ENCODE assay signal across 8 cellular contexts in the genomic region with DNA sequence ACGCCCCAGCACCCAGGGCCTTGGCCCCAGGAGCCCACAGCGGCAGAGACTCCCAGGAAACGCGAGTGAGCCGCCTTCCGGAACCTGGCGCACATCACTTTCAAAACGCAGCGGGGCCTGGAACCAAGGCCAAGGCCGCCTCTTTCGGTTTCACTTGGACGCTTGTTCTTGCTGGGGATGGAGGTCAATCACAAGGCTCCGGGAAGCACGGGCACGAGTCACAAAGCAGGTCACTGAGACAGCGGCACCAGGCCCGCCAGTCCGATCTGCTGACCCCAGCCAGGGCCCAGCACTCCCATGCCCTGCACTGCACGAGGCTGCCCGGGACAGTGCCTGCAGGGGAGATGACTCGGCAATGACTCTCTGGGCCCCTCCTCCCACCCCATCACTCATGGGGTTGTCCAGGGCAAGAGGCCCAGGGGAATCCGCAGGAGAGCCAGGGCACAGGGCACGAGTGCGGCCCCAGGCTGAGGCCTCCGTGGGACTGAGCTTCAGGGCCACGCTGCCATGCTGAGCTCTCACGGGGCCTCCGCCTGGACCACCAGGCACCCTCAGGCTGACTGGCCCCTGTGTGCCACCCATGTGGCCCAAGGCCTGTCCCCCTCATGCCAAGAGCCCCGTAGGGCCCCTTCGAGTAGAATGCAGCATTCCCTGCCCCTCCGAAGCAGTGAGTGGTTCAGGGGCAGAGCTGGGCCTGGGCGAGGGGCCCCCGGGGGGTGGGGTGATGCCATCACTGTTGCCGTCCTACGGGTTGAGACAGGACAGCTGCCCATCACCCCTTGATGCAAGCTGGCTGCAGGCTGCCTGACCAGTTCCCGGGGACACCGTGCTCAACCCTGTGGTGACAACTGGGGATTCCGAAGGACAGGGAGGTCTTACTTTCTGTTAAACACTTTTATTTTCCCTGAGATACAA. TPM values are rescaled to one million over a fixed set of nuclear protein-coding genes. Genes with fewer than 3 reads are reported as not detected.
DNase-seq lines count a peak whose midpoint lies in the region; ATAC-seq and TF ChIP-seq lines count a peak whose summit lies in the region.

No MANE protein-coding gene starts in this region.

- no peaks in the 10 kb centered on the region for H3K9me3 ChIP-seq in BE2C
- no peaks in the 10 kb centered on the region for H3K9me3 ChIP-seq in Panc1 (ENCODE audit: control insufficient read depth, insufficient read depth, low read depth, low read length)

- no peaks in the 10 kb centered on the region for H3K27me3 Mint-ChIP-seq in osteocyte (ENCODE audit: unreplicated experiment)
- H3K27me3 Mint-ChIP-seq in activated T-helper 1 cell treated with anti-CD3 and anti-CD28 coated beads, Interleukin-12 subunit alpha, Interleukin-12 subunit beta, Interleukin-2, Interleukin-4 antibody, amounts not matched to agents 30 ng/mL and 10 ng/mL and 1 ng/mL, durations not matched to agents 14 hours and 24 hours and 36 hours (ENCODE audit: insufficient read depth) = no peaks in the 10 kb centered on the region

- intact Hi-C loops in Panc1 (cut with micrococcal nuclease; ENCODE audit: unreplicated experiment) = no loop called here
- intact Hi-C loops in activated T-helper 1 cell treated with anti-CD3 and anti-CD28 coated beads, Interleukin-12 subunit alpha, Interleukin-12 subunit beta, Interleukin-2, Interleukin-4 antibody, amounts not matched to agents 30 ng/mL and 10 ng/mL and 1 ng/mL, durations not matched to agents 14 hours and 24 hours and 36 hours (cut with micrococcal nuclease) = no loop called here

- peak overlapping the region; percentile 67 for H3K4me3 Mint-ChIP-seq in osteocyte (ENCODE audit: unreplicated experiment)
- no peak overlapping the region for H3K4me3 Mint-ChIP-seq in activated T-helper 1 cell treated with anti-CD3 and anti-CD28 coated beads, Interleukin-12 subunit alpha, Interleukin-12 subunit beta, Interleukin-2, Interleukin-4 antibody, amounts not matched to agents 30 ng/mL and 10 ng/mL and 1 ng/mL, durations not matched to agents 14 hours and 24 hours and 36 hours

- no peaks in the 10 kb centered on the region for H3K27me3 ChIP-seq in BE2C
- H3K27me3 ChIP-seq in Panc1 (ENCODE audit: control insufficient read depth, insufficient read depth, low read length) = no peaks in the 10 kb centered on the region

- POLR2A ChIA-PET in Panc1 (lab: Charles Lee) = no interaction called here

- H3K4me1 ChIP-seq in BE2C (peaks cover 10% of the 10 kb centered on the region), Panc1 (ENCODE audit: control insufficient read depth, insufficient read depth, low read length) (peaks cover 21% of the 10 kb centered on the region)

- H3K36me3 Mint-ChIP-seq in osteocyte (ENCODE audit: unreplicated experiment) = no peaks in the 10 kb centered on the region
- H3K36me3 Mint-ChIP-seq in activated T-helper 1 cell treated with anti-CD3 and anti-CD28 coated beads, Interleukin-12 subunit alpha, Interleukin-12 subunit beta, Interleukin-2, Interleukin-4 antibody, amounts not matched to agents 30 ng/mL and 10 ng/mL and 1 ng/mL, durations not matched to agents 14 hours and 24 hours and 36 hours (ENCODE audit: low read depth) = peaks cover 19% of the 10 kb centered on the region

- peak overlapping the region; percentile 60 for H3K4me3 ChIP-seq in BE2C (ENCODE audit: low read depth, low read length)
- H3K4me3 ChIP-seq in Panc1 (ENCODE audit: low read depth in 2 of 2, low read length in 2 of 2) = peak overlapping the region; percentile 66 to 73

- peaks cover 9% of the 10 kb centered on the region for H3K36me3 ChIP-seq in BE2C
- peaks cover 3% of the 10 kb centered on the region; the same call in 1 of the 2 replicates for H3K36me3 ChIP-seq in Panc1 (ENCODE audit: control insufficient read depth, insufficient read depth, low read length)

- CTCF ChIA-PET in Panc1 (lab: Charles Lee) = no interaction called here

- DNase-seq in BE2C = no peak
- DNase-seq in Panc1 (ENCODE audit: low read depth, low spot score) = no peak
- DNase-seq in osteocyte (ENCODE audit: extremely low spot score, unreplicated experiment) = peak; percentile 87
- no peak for DNase-seq in activated T-helper 1 cell treated with anti-CD3 and anti-CD28 coated beads, Interleukin-12 subunit alpha, Interleukin-12 subunit beta, Interleukin-2, Interleukin-4 antibody, amounts not matched to agents 30 ng/mL and 10 ng/mL and 1 ng/mL, durations not matched to agents 14 hours and 24 hours and 36 hours (ENCODE audit: low spot score)
- DNase-seq in NCI-H2196 treated with DMSO at 0.1 percent for 48 hours (lab: John Stamatoyannopoulos, UW; ENCODE audit: unreplicated experiment) = no peak
- DNase-seq in HuH-7.5 (ENCODE audit: low spot score) = no peak
- no peak for DNase-seq in NCI-H510A treated with DMSO at 0.1 percent for 48 hours (lab: John Stamatoyannopoulos, UW)

- peaks cover 40% of the 10 kb centered on the region for H3K4me1 Mint-ChIP-seq in osteocyte (ENCODE audit: unreplicated experiment)
- H3K4me1 Mint-ChIP-seq in activated T-helper 1 cell treated with anti-CD3 and anti-CD28 coated beads, Interleukin-12 subunit alpha, Interleukin-12 subunit beta, Interleukin-2, Interleukin-4 antibody, amounts not matched to agents 30 ng/mL and 10 ng/mL and 1 ng/mL, durations not matched to agents 14 hours and 24 hours and 36 hours (ENCODE audit: low read depth) = peaks cover 9% of the 10 kb centered on the region

- TF ChIP-seq CTCF in BE2C (IDR thresholded peaks at IDR 0.05; ENCODE audit: low read depth, low read length) = no peak
- TF ChIP-seq CTCF in Panc1 (IDR thresholded peaks at IDR 0.05) = no peak
- TF ChIP-seq CTCF in osteocyte (IDR thresholded peaks at IDR 0.05) = no peak

- H3K27ac ChIP-seq in Panc1 (ENCODE audit: low read length) = peak overlapping the region; percentile 94

- no TSS peak for BruUV-seq in Panc1 (replicated peaks; lab: Mats Ljungman, UMichigan)

- peak overlapping the region; percentile 93 for H3K27ac Mint-ChIP-seq in osteocyte (ENCODE audit: unreplicated experiment)
- no peak overlapping the region for H3K27ac Mint-ChIP-seq in activated T-helper 1 cell treated with anti-CD3 and anti-CD28 coated beads, Interleukin-12 subunit alpha, Interleukin-12 subunit beta, Interleukin-2, Interleukin-4 antibody, amounts not matched to agents 30 ng/mL and 10 ng/mL and 1 ng/mL, durations not matched to agents 14 hours and 24 hours and 36 hours

- H3K9me3 Mint-ChIP-seq in osteocyte (ENCODE audit: unreplicated experiment) = no peaks in the 10 kb centered on the region
- H3K9me3 Mint-ChIP-seq in activated T-helper 1 cell treated with anti-CD3 and anti-CD28 coated beads, Interleukin-12 subunit alpha, Interleukin-12 subunit beta, Interleukin-2, Interleukin-4 antibody, amounts not matched to agents 30 ng/mL and 10 ng/mL and 1 ng/mL, durations not matched to agents 14 hours and 24 hours and 36 hours = no peaks in the 10 kb centered on the region

- peak; percentile 43 for ATAC-seq in Panc1
- ATAC-seq in esophagus mucosa = peak; percentile 55

- in situ Hi-C loops in Panc1 (cut with HindIII; ENCODE audit: low pct_unique_long_range_greater_than_20kb, low sequenced_read_pairs) = no loop called here

RNA-seq across cellular contexts. Expression of a gene that starts 4.9 kb away (rescaled TPM):
- 74.4 TPM for polyA plus RNA-seq in BE2C (2012; ENCODE audit: insufficient read depth, insufficient read length, low read depth)
- total RNA-seq in Panc1 (2021; ENCODE audit: unreplicated experiment) (101 TPM), esophagus mucosa (67.5 TPM), osteocyte (57.1 and 61.6 TPM in 2 replicates)
- 92.5 TPM for polyA plus RNA-seq in Panc1 (2012; ENCODE audit: insufficient read length)
- 95.5 and 96.9 TPM in 2 replicates for total RNA-seq in activated T-helper 1 cell treated with anti-CD3 and anti-CD28 coated beads, Interleukin-12 subunit alpha, Interleukin-12 subunit beta, Interleukin-2, Interleukin-4 antibody, amounts not matched to agents 30 ng/mL and 10 ng/mL and 1 ng/mL, durations not matched to agents 14 hours and 24 hours and 36 hours

RNA-seq across cellular contexts. Expression of a gene that starts 36.4 kb away (rescaled TPM):
- 71.2 TPM for polyA plus RNA-seq in BE2C (2012; ENCODE audit: insufficient read depth, insufficient read length, low read depth)
- 116 TPM for total RNA-seq in Panc1 (2021; ENCODE audit: unreplicated experiment)
- polyA plus RNA-seq in Panc1 (2012; ENCODE audit: insufficient read length) = 141 TPM
- total RNA-seq in esophagus mucosa = 35.0 TPM
- 60.8 and 61.3 TPM in 2 replicates for total RNA-seq in osteocyte
- 69.6 and 71.3 TPM in 2 replicates for total RNA-seq in activated T-helper 1 cell treated with anti-CD3 and anti-CD28 coated beads, Interleukin-12 subunit alpha, Interleukin-12 subunit beta, Interleukin-2, Interleukin-4 antibody, amounts not matched to agents 30 ng/mL and 10 ng/mL and 1 ng/mL, durations not matched to agents 14 hours and 24 hours and 36 hours
